ENCODE assay signal across 36 cellular contexts in the genomic region with DNA sequence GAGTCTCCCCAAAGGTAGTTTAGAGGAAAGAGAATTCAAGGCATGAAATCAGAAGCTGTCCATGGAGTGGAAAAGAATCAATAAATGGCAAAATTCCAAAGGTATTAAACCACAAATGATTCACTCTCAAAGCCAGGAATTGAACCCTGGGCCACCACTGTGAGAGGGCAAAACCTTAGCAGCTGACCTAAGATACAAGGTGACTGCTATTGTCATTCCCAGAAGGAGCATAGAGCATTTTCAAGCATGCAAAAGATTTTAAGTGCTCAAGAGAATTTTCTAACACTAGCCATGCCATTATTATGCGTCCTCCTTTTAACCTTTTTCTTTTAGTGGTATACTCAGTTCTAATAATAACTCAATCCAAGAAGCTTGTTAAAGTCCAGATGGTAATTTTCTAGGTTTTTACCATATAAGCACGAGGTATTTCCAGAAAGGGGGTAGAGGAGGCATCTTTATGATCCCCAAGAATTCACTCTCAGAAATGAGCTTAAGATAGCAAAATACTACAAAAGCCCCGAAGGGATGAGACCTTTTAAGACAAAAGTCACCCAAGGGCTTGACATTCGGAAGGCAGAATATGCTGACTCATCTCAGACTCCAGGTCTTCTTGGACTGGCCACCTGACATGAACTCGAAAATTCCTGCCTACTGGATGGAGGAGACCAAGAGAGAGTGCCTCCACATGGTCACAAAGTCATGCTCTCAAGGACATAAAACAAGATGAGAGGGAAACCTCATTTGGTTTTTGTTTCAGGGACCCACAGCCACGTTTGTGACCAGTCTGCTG. TPM values are rescaled to one million over a fixed set of nuclear protein-coding genes. Genes with fewer than 3 reads are reported as not detected.
"Had no signal": no experiment of that assay in that cellular context is flagged by ENCODE, and none has a peak within 500 bp of the region (broad histone marks: within the 10 kb centered on the region; RNA-seq: fewer than 3 reads in every experiment).

No MANE protein-coding gene starts in this region.

- H3K4me1 ChIP-seq: ascending aorta, body of pancreas, breast epithelium, SJCRH30 had no signal

- H3K27me3 ChIP-seq: ascending aorta, body of pancreas, SJCRH30 had no signal

- H3K9me3 ChIP-seq: ascending aorta, body of pancreas, breast epithelium, SJCRH30 had no signal

- H3K27ac ChIP-seq: ascending aorta, body of pancreas, breast epithelium, coronary artery, SJCRH30, SK-N-MC, WERI-Rb-1 had no signal

- H3K36me3 ChIP-seq: ascending aorta, breast epithelium, SJCRH30, WERI-Rb-1 had no signal

- DNase-seq: activated CD4-positive, alpha-beta memory T cell treated with anti-CD3 and anti-CD28 coated beads, Interleukin-2, amount 10 ng/mL, durations not matched to agents 7 days and 5 days; activated CD4-positive, alpha-beta T cell treated with anti-CD3 and anti-CD28 coated beads for 1 hour; activated CD4-positive, alpha-beta T cell treated with anti-CD3 and anti-CD28 coated beads for 48 hours; activated CD4-positive, CD25-positive, alpha-beta regulatory T cell; activated CD8-positive, alpha-beta memory T cell treated with anti-CD3 and anti-CD28 coated beads for 24 hours; activated CD8-positive, alpha-beta memory T cell treated with anti-CD3 and anti-CD28 coated beads, Interleukin-2, amount 10 ng/mL, durations not matched to agents 7 days and 5 days; activated CD8-positive, alpha-beta memory T cell treated with anti-CD3 and anti-CD28 coated beads, Interleukin-2, amount 50 U/mL, for 48 hours; activated effector memory CD4-positive, alpha-beta T cell treated with anti-CD3 and anti-CD28 coated beads, Interleukin-2, amount 50 U/mL, for 16 hours; activated naive CD4-positive, alpha-beta T cell; activated naive CD8-positive, alpha-beta T cell treated with anti-CD3 and anti-CD28 coated beads, Interleukin-2, amount 10 ng/mL, durations not matched to agents 7 days and 5 days; activated T-cell treated with anti-CD3 and anti-CD28 coated beads, Interleukin-2, amount 50 U/mL, for 72 hours; amygdala; body of pancreas; Karpas-422; NCI-H1105 treated with DMSO at 0.1 percent for 48 hours; NCI-H1436; NCI-H1694; NCI-H2029; NCI-H226; NCI-H446 treated with DMSO at 0.1 percent for 48 hours; NCI-H524; SHP77; SJCRH30; T1000; WERI-Rb-1 had no signal

- ATAC-seq: activated CD8-positive, alpha-beta memory T cell treated with anti-CD3 and anti-CD28 coated beads, Interleukin-2, amount 10 ng/mL, durations not matched to agents 7 days and 5 days; activated T-cell treated with anti-CD3 and anti-CD28 coated beads, Interleukin-2, amount 50 U/mL, for 72 hours; activated T-helper 17 cell treated with anti-CD3 and anti-CD28 coated beads, Interleukin-2, amount 50 U/mL, for 72 hours; body of pancreas had no signal

- H3K4me3 ChIP-seq: ascending aorta, body of pancreas, breast epithelium, coronary artery, SJCRH30, SK-N-MC had no signal

RNA-seq across cellular contexts. Expression of a gene that starts 13.8 kb away (rescaled TPM):
- total RNA-seq: activated CD4-positive, alpha-beta memory T cell treated with anti-CD3 and anti-CD28 coated beads, Interleukin-2, amount 10 ng/mL, durations not matched to agents 7 days and 5 days; ascending aorta; body of pancreas; breast epithelium; cardiac septum; MCF 10A; OCI-LY7; SJCRH30; T-helper 1 cell treated with Interleukin-12 subunit alpha and Interleukin-12 subunit beta and Interleukin-4 antibody, amounts not matched to agents 30 ng/mL and 1 ng/mL, for 36 hours had no signal

RNA-seq across cellular contexts. Expression of a gene that starts 58.4 kb away (rescaled TPM):
- total RNA-seq: activated CD4-positive, alpha-beta memory T cell treated with anti-CD3 and anti-CD28 coated beads, Interleukin-2, amount 10 ng/mL, durations not matched to agents 7 days and 5 days; activated CD8-positive, alpha-beta memory T cell treated with anti-CD3 and anti-CD28 coated beads, Interleukin-2, amount 10 ng/mL, durations not matched to agents 7 days and 5 days; activated naive CD8-positive, alpha-beta T cell treated with anti-CD3 and anti-CD28 coated beads, Interleukin-2, amount 10 ng/mL, durations not matched to agents 7 days and 5 days; activated T-cell treated with anti-CD3 and anti-CD28 coated beads, Interleukin-2, amount 50 U/mL, for 72 hours; activated T-helper 17 cell treated with anti-CD3 and anti-CD28 coated beads, Interleukin-2, amount 50 U/mL, for 72 hours; ascending aorta; body of pancreas; breast epithelium; cardiac septum; MCF 10A; OCI-LY7; RPMI7951; SJCRH30; T-helper 1 cell treated with Interleukin-12 subunit alpha and Interleukin-12 subunit beta and Interleukin-4 antibody, amounts not matched to agents 30 ng/mL and 1 ng/mL, for 36 hours; T-helper 2 cell treated with Interferon-gamma antibody and Interleukin-4, amounts not matched to agents 100 ng/mL and 5 ng/mL, for 36 hours had no signal
